In the genomic region with DNA sequence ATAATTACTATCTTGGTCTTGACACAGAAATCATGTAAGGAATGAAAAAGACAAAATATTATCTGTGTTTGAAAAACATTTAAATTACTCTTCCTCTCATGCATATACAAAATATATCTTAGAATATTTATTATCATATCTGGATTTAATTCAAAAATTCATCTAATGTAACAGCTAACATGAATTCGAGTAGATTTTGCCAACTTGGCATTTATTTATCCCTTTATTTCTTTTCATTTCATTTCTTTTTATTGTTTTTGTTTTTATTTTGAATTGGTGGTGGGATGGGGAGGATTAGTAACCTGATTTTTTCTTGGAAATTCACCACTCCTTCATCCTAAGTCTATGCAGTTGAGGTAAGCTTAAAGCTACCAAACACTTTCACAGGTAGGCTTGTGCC, we compare ENCODE assay signal across 32 cellular contexts.
"Had no signal": no experiment of that assay in that cellular context is flagged by ENCODE, and none has a peak within 500 bp of the region (broad histone marks: within the 10 kb centered on the region; RNA-seq: fewer than 3 reads in every experiment).

No MANE protein-coding gene starts in this region.

- H3K4me1 ChIP-seq: adrenal gland, ascending aorta, breast epithelium, colonic mucosa, foreskin keratinocyte, gastroesophageal sphincter, heart right ventricle had no signal

- H3K36me3 ChIP-seq: adrenal gland, ascending aorta, breast epithelium, cardiac muscle cell, colonic mucosa, gastroesophageal sphincter, heart right ventricle had no signal

- H3K36me3 Mint-ChIP-seq: activated CD4-positive, alpha-beta memory T cell treated with anti-CD3 and anti-CD28 coated beads for 36 hours; activated CD8-positive, alpha-beta memory T cell treated with anti-CD3 and anti-CD28 coated beads, Interleukin-2, amount 10 ng/mL, durations not matched to agents 7 days and 5 days; activated naive CD4-positive, alpha-beta T cell treated with anti-CD3 and anti-CD28 coated beads, Interleukin-2, amount 50 U/mL, for 24 hours; activated naive CD8-positive, alpha-beta T cell treated with anti-CD3 and anti-CD28 coated beads for 36 hours; brain had no signal

- DNase-seq: activated CD4-positive, alpha-beta memory T cell treated with anti-CD3 and anti-CD28 coated beads for 36 hours; activated CD4-positive, alpha-beta T cell treated with anti-CD3 and anti-CD28 coated beads for 36 hours; activated CD4-positive, alpha-beta T cell treated with anti-CD3 and anti-CD28 coated beads, Interleukin-2, amount 10 ng/mL, durations not matched to agents 24 days and 14 days; activated CD4-positive, CD25-positive, alpha-beta regulatory T cell; activated CD4-positive, CD25-positive, alpha-beta regulatory T cell treated with anti-CD3 and anti-CD28 coated beads, Interleukin-2, amount 50 U/mL, for 72 hours; activated CD8-positive, alpha-beta memory T cell treated with anti-CD3 and anti-CD28 coated beads, Interleukin-2, amount 10 ng/mL, durations not matched to agents 7 days and 5 days; activated CD8-positive, alpha-beta memory T cell treated with anti-CD3 and anti-CD28 coated beads, Interleukin-2, amount 50 U/mL, for 4 hours; activated CD8-positive, alpha-beta T cell treated with anti-CD3 and anti-CD28 coated beads, Interleukin-2, amount 10 ng/mL, durations not matched to agents 7 days and 5 days; activated effector memory CD4-positive, alpha-beta T cell treated with anti-CD3 and anti-CD28 coated beads, Interleukin-2, amount 50 U/mL, for 16 hours; activated naive CD4-positive, alpha-beta T cell treated with anti-CD3 and anti-CD28 coated beads for 36 hours; activated naive CD8-positive, alpha-beta T cell treated with anti-CD3 and anti-CD28 coated beads for 36 hours; activated naive CD8-positive, alpha-beta T cell treated with anti-CD3 and anti-CD28 coated beads, Interleukin-2, amount 50 U/mL, for 24 hours; activated T-cell treated with anti-CD3 and anti-CD28 coated beads, Interleukin-2, amount 50 U/mL, for 1 hour; activated T-cell treated with anti-CD3 and anti-CD28 coated beads, Interleukin-2, amount 50 U/mL, for 48 hours; adrenal gland; central memory CD4-positive, alpha-beta T cell; cerebellar nuclear complex; colonic mucosa; effector CD8-positive, alpha-beta T cell; foreskin keratinocyte; heart right ventricle; T-helper 1 cell; T-helper 2 cell had no signal

- H3K4me3 ChIP-seq: adrenal gland, ascending aorta, breast epithelium, cardiac muscle cell, colonic mucosa, gastroesophageal sphincter, heart right ventricle had no signal

- H3K27ac ChIP-seq: adrenal gland, ascending aorta, breast epithelium, cardiac muscle cell, colonic mucosa, foreskin keratinocyte, gastroesophageal sphincter, heart right ventricle had no signal

- H3K27ac Mint-ChIP-seq: activated CD4-positive, alpha-beta memory T cell treated with anti-CD3 and anti-CD28 coated beads for 36 hours; activated CD4-positive, alpha-beta T cell treated with anti-CD3 and anti-CD28 coated beads for 36 hours; activated CD4-positive, alpha-beta T cell treated with anti-CD3 and anti-CD28 coated beads, Interleukin-2, amount 10 ng/mL, durations not matched to agents 24 days and 14 days; activated CD8-positive, alpha-beta memory T cell treated with anti-CD3 and anti-CD28 coated beads, Interleukin-2, amount 10 ng/mL, durations not matched to agents 7 days and 5 days; activated CD8-positive, alpha-beta T cell treated with anti-CD3 and anti-CD28 coated beads, Interleukin-2, amount 10 ng/mL, durations not matched to agents 7 days and 5 days; activated naive CD4-positive, alpha-beta T cell treated with anti-CD3 and anti-CD28 coated beads for 36 hours; activated naive CD4-positive, alpha-beta T cell treated with anti-CD3 and anti-CD28 coated beads, Interleukin-2, amount 50 U/mL, for 24 hours; activated naive CD8-positive, alpha-beta T cell treated with anti-CD3 and anti-CD28 coated beads for 36 hours; activated naive CD8-positive, alpha-beta T cell treated with anti-CD3 and anti-CD28 coated beads, Interleukin-2, amount 50 U/mL, for 24 hours; activated T-helper 1 cell treated with anti-CD3 and anti-CD28 coated beads, Interleukin-12 subunit alpha, Interleukin-12 subunit beta, Interleukin-2, Interleukin-4 antibody, amounts not matched to agents 30 ng/mL and 10 ng/mL and 1 ng/mL, durations not matched to agents 14 hours and 24 hours and 36 hours; activated T-helper 2 cell treated with anti-CD3 and anti-CD28 coated beads, Interferon-gamma antibody, Interleukin-2, Interleukin-4, amounts not matched to agents 10 μg/mL and 5 μg/mL and 100 μg/mL, durations not matched to agents 14 hours and 24 hours and 36 hours had no signal

- H3K4me1 Mint-ChIP-seq: activated CD4-positive, alpha-beta T cell treated with anti-CD3 and anti-CD28 coated beads for 36 hours; activated CD4-positive, alpha-beta T cell treated with anti-CD3 and anti-CD28 coated beads, Interleukin-2, amount 10 ng/mL, durations not matched to agents 24 days and 14 days; activated CD8-positive, alpha-beta memory T cell treated with anti-CD3 and anti-CD28 coated beads, Interleukin-2, amount 10 ng/mL, durations not matched to agents 7 days and 5 days; activated naive CD4-positive, alpha-beta T cell treated with anti-CD3 and anti-CD28 coated beads, Interleukin-2, amount 50 U/mL, for 24 hours; activated naive CD8-positive, alpha-beta T cell treated with anti-CD3 and anti-CD28 coated beads for 36 hours; activated naive CD8-positive, alpha-beta T cell treated with anti-CD3 and anti-CD28 coated beads, Interleukin-2, amount 50 U/mL, for 24 hours; brain had no signal

- H3K27me3 ChIP-seq: adrenal gland, ascending aorta, breast epithelium, cardiac muscle cell, colonic mucosa, foreskin keratinocyte, gastroesophageal sphincter, heart right ventricle had no signal

- H3K4me3 Mint-ChIP-seq: activated CD4-positive, alpha-beta memory T cell treated with anti-CD3 and anti-CD28 coated beads for 36 hours; activated CD4-positive, alpha-beta T cell treated with anti-CD3 and anti-CD28 coated beads for 36 hours; activated CD4-positive, alpha-beta T cell treated with anti-CD3 and anti-CD28 coated beads, Interleukin-2, amount 10 ng/mL, durations not matched to agents 24 days and 14 days; activated CD8-positive, alpha-beta memory T cell treated with anti-CD3 and anti-CD28 coated beads, Interleukin-2, amount 10 ng/mL, durations not matched to agents 7 days and 5 days; activated CD8-positive, alpha-beta T cell treated with anti-CD3 and anti-CD28 coated beads, Interleukin-2, amount 10 ng/mL, durations not matched to agents 7 days and 5 days; activated naive CD4-positive, alpha-beta T cell treated with anti-CD3 and anti-CD28 coated beads for 36 hours; activated naive CD4-positive, alpha-beta T cell treated with anti-CD3 and anti-CD28 coated beads, Interleukin-2, amount 50 U/mL, for 24 hours; activated naive CD8-positive, alpha-beta T cell treated with anti-CD3 and anti-CD28 coated beads for 36 hours; activated naive CD8-positive, alpha-beta T cell treated with anti-CD3 and anti-CD28 coated beads, Interleukin-2, amount 50 U/mL, for 24 hours; activated T-helper 1 cell treated with anti-CD3 and anti-CD28 coated beads, Interleukin-12 subunit alpha, Interleukin-12 subunit beta, Interleukin-2, Interleukin-4 antibody, amounts not matched to agents 30 ng/mL and 10 ng/mL and 1 ng/mL, durations not matched to agents 14 hours and 24 hours and 36 hours; brain had no signal

- H3K9me3 ChIP-seq: adrenal gland, ascending aorta, breast epithelium, colonic mucosa, gastroesophageal sphincter, heart right ventricle had no signal

- H3K27me3 Mint-ChIP-seq: activated CD4-positive, alpha-beta memory T cell treated with anti-CD3 and anti-CD28 coated beads for 36 hours; activated CD4-positive, alpha-beta T cell treated with anti-CD3 and anti-CD28 coated beads for 36 hours; activated CD4-positive, alpha-beta T cell treated with anti-CD3 and anti-CD28 coated beads, Interleukin-2, amount 10 ng/mL, durations not matched to agents 24 days and 14 days; activated CD8-positive, alpha-beta memory T cell treated with anti-CD3 and anti-CD28 coated beads, Interleukin-2, amount 10 ng/mL, durations not matched to agents 7 days and 5 days; activated naive CD4-positive, alpha-beta T cell treated with anti-CD3 and anti-CD28 coated beads, Interleukin-2, amount 50 U/mL, for 24 hours; activated naive CD8-positive, alpha-beta T cell treated with anti-CD3 and anti-CD28 coated beads for 36 hours; activated naive CD8-positive, alpha-beta T cell treated with anti-CD3 and anti-CD28 coated beads, Interleukin-2, amount 50 U/mL, for 24 hours; brain had no signal

- ATAC-seq: activated CD4-positive, alpha-beta T cell treated with anti-CD3 and anti-CD28 coated beads for 36 hours; activated CD8-positive, alpha-beta memory T cell treated with anti-CD3 and anti-CD28 coated beads, Interleukin-2, amount 10 ng/mL, durations not matched to agents 7 days and 5 days; activated CD8-positive, alpha-beta T cell treated with anti-CD3 and anti-CD28 coated beads, Interleukin-2, amount 10 ng/mL, durations not matched to agents 7 days and 5 days; activated naive CD8-positive, alpha-beta T cell treated with anti-CD3 and anti-CD28 coated beads, Interleukin-2, amount 50 U/mL, for 24 hours; esophagus mucosa; foreskin keratinocyte; gastroesophageal sphincter; heart right ventricle had no signal
